ENCODE assay signal across 24 cellular contexts in the genomic region with DNA sequence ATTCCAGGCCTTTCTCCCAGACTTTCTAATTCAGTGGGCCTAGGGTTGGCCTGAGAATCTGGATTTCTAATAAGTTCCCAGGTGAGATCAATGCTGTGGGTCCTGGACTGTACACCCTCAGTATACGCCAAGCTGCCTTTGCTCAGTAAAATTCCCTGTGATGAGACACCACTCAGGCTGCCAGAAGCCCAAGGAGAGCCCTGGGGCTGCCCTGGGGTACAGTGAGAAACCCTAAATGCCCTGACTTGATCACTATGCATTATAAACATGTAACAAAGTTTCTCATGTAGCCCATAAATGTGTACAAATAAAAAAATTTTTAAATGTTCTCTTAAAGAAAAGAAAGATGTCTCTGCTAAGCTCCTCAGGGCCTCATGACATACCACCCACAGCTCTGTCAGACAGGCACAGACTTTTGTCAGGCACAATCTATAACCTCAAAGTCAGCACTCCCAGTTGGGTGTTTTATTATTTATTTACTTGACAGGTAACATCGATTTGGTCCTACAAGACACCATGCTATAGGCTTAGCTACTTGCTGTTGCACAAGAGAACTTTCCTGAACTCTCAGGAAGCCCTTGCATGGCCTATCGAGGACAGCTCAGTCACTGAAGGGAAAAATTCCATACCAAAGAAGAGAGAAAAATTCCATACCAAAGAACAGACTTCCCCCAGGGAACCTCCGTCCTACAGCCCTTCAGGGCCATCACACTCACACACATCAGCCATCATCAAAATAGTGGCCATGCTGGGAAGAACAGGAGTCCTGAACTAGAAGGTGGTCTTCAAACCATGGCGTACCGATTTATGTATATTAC. TPM values are rescaled to one million over a fixed set of nuclear protein-coding genes. Genes with fewer than 3 reads are reported as not detected.
DNase-seq lines count a peak whose midpoint lies in the region; ATAC-seq and TF ChIP-seq lines count a peak whose summit lies in the region.
"Had no signal": no experiment of that assay in that cellular context is flagged by ENCODE, and none has a peak within 500 bp of the region (broad histone marks: within the 10 kb centered on the region; RNA-seq: fewer than 3 reads in every experiment).

No MANE protein-coding gene starts in this region.

- no peak for TF ChIP-seq POLR2A in heart left ventricle (IDR thresholded peaks at IDR 0.05)
- TF ChIP-seq POLR2A in body of pancreas (IDR thresholded peaks at IDR 0.05) = no peak
- no peak for TF ChIP-seq POLR2A in stomach (IDR thresholded peaks at IDR 0.05)

- ATAC-seq in heart left ventricle (no peak), body of pancreas (no peak)
- ATAC-seq: K562, Panc1 had no signal

- 95 to 97% (median 96%) methylated on average over 6 of the region's 6 CpGs for WGBS in heart left ventricle, 4 donors
- 69 to 79% methylated on average over 6 of the region's 6 CpGs for WGBS in body of pancreas, 2 donors
- WGBS in stomach, 5 donors = 81 to 94% (median 89%) methylated on average over 6 of the region's 6 CpGs

- H3K36me3 ChIP-seq in heart left ventricle = peaks cover 0 to 56% (median 40%) of the 10 kb centered on the region in 9 donors
- H3K36me3 ChIP-seq in body of pancreas (replicated peaks in 1 of 2; ENCODE audit: insufficient read depth in 1 of 2, low read depth in 2 of 2) = no peaks in the 10 kb centered on the region
- peaks cover 8 to 54% (median 31%) of the 10 kb centered on the region in 4 donors for H3K36me3 ChIP-seq in stomach

- H3K27ac ChIP-seq in heart left ventricle (peak overlapping the region in 1 of 12 donors; percentile 58), body of pancreas (peak overlapping the region; percentile 50 to 78 (median 72)), stomach (peak overlapping the region; percentile 31 to 59 (median 40))
- H3K27ac ChIP-seq: C4-2B, GM23248 had no signal

- no peak for TF ChIP-seq EP300 in stomach (IDR thresholded peaks at IDR 0.05)

- H3K4me1 ChIP-seq in heart left ventricle = peaks cover 0 to 56% (median 17%) of the 10 kb centered on the region in 12 donors
- peaks cover 39% of the 10 kb centered on the region for H3K4me1 ChIP-seq in body of pancreas
- peaks cover 20 to 46% (median 35%) of the 10 kb centered on the region in 4 donors for H3K4me1 ChIP-seq in stomach

- TF ChIP-seq CTCF in heart left ventricle (IDR thresholded peaks at IDR 0.05) (no peak), body of pancreas (IDR thresholded peaks at IDR 0.05) (no peak), stomach (IDR thresholded peaks at IDR 0.05) (no peak)

- no peaks in the 10 kb centered on the region for H3K27me3 ChIP-seq in heart left ventricle
- H3K27me3 ChIP-seq in body of pancreas = no peaks in the 10 kb centered on the region
- H3K27me3 ChIP-seq in stomach = no peaks in the 10 kb centered on the region

- H3K9me3 ChIP-seq in heart left ventricle = no peaks in the 10 kb centered on the region
- H3K9me3 ChIP-seq in body of pancreas = no peaks in the 10 kb centered on the region
- no peaks in the 10 kb centered on the region for H3K9me3 ChIP-seq in stomach

- DNase-seq in cardiac septum (ENCODE audit: low spot score) (peak; percentile 7), heart left ventricle (no peak), body of pancreas (no peak), mucosa of gallbladder (ENCODE audit: low spot score) (peak; percentile 45), stomach (no peak), amygdala (lab: John Stamatoyannopoulos, UW) (no peak), NCI-H1048 (lab: John Stamatoyannopoulos, UW) (no peak), T-helper 1 cell (no peak)
- DNase-seq: Calu3; CD8-positive, alpha-beta memory T cell; DMS153; GM23248; H9; MM.1S; NCI-H1092 treated with DMSO at 0.1 percent for 48 hours; NCI-H1436 treated with DMSO at 0.1 percent for 48 hours; NCI-H1930; NCI-H345; NCI-H524; NCI-H774; SIG-M5 had no signal

- no peak overlapping the region for H3K4me3 ChIP-seq in heart left ventricle
- H3K4me3 ChIP-seq in body of pancreas = no peak overlapping the region
- no peak overlapping the region for H3K4me3 ChIP-seq in stomach
- H3K4me3 ChIP-seq: GM23248, K562 had no signal

- intact Hi-C loops in cardiac septum (cut with DNase I) (no loop called here), heart left ventricle (cut with DNase I) (loop anchor here in 1 of 10 donors (5.0 kb wide), 1 partner anchor 36 kb away; no protein-coding TSS in a partner anchor), body of pancreas (cut with DNase I) (no loop called here), stomach (cut with DNase I; ENCODE audit: low total_unique reads) (no loop called here)

RNA-seq across cellular contexts. Expression of a gene that starts 22.7 kb away (rescaled TPM):
- 37.8 TPM for total RNA-seq in cardiac septum
- total RNA-seq in heart left ventricle = 10 to 100 TPM; 31.8 to 73.1 (median 45.0) TPM
- 10 to 100 TPM; 18.9 to 32.7 TPM for polyA plus RNA-seq in heart left ventricle
- total RNA-seq in body of pancreas = 10 to 100 TPM; 20.0 to 44.2 TPM
- 23.5 TPM for total RNA-seq in mucosa of gallbladder
- 100 to 1,000 TPM in 1 of 5 donors, 10 to 100 TPM in 3, 1 to 10 TPM in 1; 9.8 to 127 (median 13.2) TPM for total RNA-seq in stomach
- polyA plus RNA-seq in stomach = 10 to 100 TPM; 12.7 to 34.6 (median 27.2) TPM
- total RNA-seq: K562 had no signal
- polyA plus RNA-seq: K562 had no signal

Comparison
In these comparisons a context has a peak if more than half of its experiments do, and no peak if none do; other contexts are left out.
1. DNase-seq: peak in cardiac septum (single experiment) and mucosa of gallbladder (single experiment); none in heart left ventricle (0 of 5), body of pancreas (0 of 4), stomach (single experiment), amygdala (0 of 56), NCI-H1048 (single experiment) and T-helper 1 cell (0 of 5).